Comparison of ENCODE assay signal across 8 cellular contexts in genomic region chr9:16870606-16871357, GRCh38. TPM values are rescaled to one million over a fixed set of nuclear protein-coding genes. Genes with fewer than 3 reads are reported as not detected.
A peak's percentile ranks its signal among the peaks of the same experiment; 100 is the strongest.
DNase-seq lines count a peak whose midpoint lies in the region; ATAC-seq and TF ChIP-seq lines count a peak whose summit lies in the region.

Gene BNC2, minus strand, starts transcription at chr9:16870670. Its CDS starts 22 bp downstream, at chr9:16870648.

- DNase-seq in Ammon's horn (ENCODE audit: low spot score): peak; percentile 49
- no peak for DNase-seq in HFF-Myc (ENCODE audit: extremely low read depth, low read depth)
- DNase-seq in activated B cell treated with CpG ODN at 0.5 μM for 24 hours: no peak
- peak; percentile 69 for DNase-seq in glomerular visceral epithelial cell (ENCODE audit: extremely low spot score)
- peak; percentile 73 for DNase-seq in neuronal stem cell (ENCODE audit: low spot score)
- DNase-seq in stimulated activated CD4-positive, alpha-beta T cell treated with anti-CD3 and anti-CD28 coated beads, Interleukin-4, amount 100 ng/mL, for 1 hour: no peak

- H2BK5ac ChIP-seq in neuronal stem cell (ENCODE audit: low read length): no peak within 1 kb of the TSS

- no peaks in the 10 kb centered on the region for H3K9me3 Mint-ChIP-seq in activated B cell treated with CpG ODN at 0.5 μM for 24 hours

- H3K36me3 ChIP-seq in neuronal stem cell (replicated peaks in 1 of 2; ENCODE audit: control insufficient read depth in 2 of 2, insufficient read depth in 2 of 2, low read length in 2 of 2): no peaks in the 10 kb centered on the region

- H3K4me1 ChIP-seq in neuronal stem cell (ENCODE audit: control insufficient read depth in 2 of 2, insufficient read depth in 1 of 2, low read depth in 1 of 2, low read length in 2 of 2): peaks cover 2 to 8% of the 10 kb centered on the region in 2 donors

- CTCF ChIA-PET in activated B cell treated with CpG ODN at 0.5 μM for 24 hours (lab: Charles Lee): no interaction called here

- peaks cover 14% of the 10 kb centered on the region for H3K4me1 Mint-ChIP-seq in activated B cell treated with CpG ODN at 0.5 μM for 24 hours

- H3K9me3 ChIP-seq in neuronal stem cell (replicated peaks in 1 of 2; ENCODE audit: control insufficient read depth in 2 of 2, insufficient read depth in 1 of 2, low read depth in 1 of 2, low read length in 2 of 2): no peaks in the 10 kb centered on the region

- TF ChIP-seq CTCF in HFF-Myc (IDR thresholded peaks at IDR 0.05; ENCODE audit: low read depth, low read length, missing control alignments) (no peak), activated B cell treated with CpG ODN at 0.5 μM for 24 hours (IDR thresholded peaks at IDR 0.05) (no peak)

- peak within 1 kb of the TSS; percentile 18 for H3K23ac ChIP-seq in neuronal stem cell (ENCODE audit: low read depth, low read length, poor library complexity)

- peak within 1 kb of the TSS; percentile 94 for H2AFZ ChIP-seq in neuronal stem cell (ENCODE audit: low read length)

- H3K4me2 ChIP-seq in neuronal stem cell (ENCODE audit: insufficient read depth, low read length, poor library complexity, severe bottlenecking): peak within 1 kb of the TSS; percentile 95

- no peak within 1 kb of the TSS for H3K14ac ChIP-seq in neuronal stem cell (ENCODE audit: low read length)

- POLR2A ChIA-PET in activated B cell treated with CpG ODN at 0.5 μM for 24 hours (lab: Charles Lee): no interaction called here

- H3K27me3 ChIP-seq in neuronal stem cell (ENCODE audit: control insufficient read depth in 3 of 3, insufficient read depth in 3 of 3, low read depth in 1 of 3, low read length in 3 of 3): peaks cover 0 to 75% (median 19%) of the 10 kb centered on the region in 3 experiments

- H3K27ac Mint-ChIP-seq in activated B cell treated with CpG ODN at 0.5 μM for 24 hours: no peak within 1 kb of the TSS

- peak within 1 kb of the TSS; percentile 92 for H3K18ac ChIP-seq in neuronal stem cell (ENCODE audit: low read length)

- H2BK15ac ChIP-seq in neuronal stem cell (ENCODE audit: low read length): peak within 1 kb of the TSS; percentile 59

- ATAC-seq in activated B cell treated with CpG ODN at 0.5 μM for 24 hours (ENCODE audit: low read depth): no peak
- ATAC-seq in GM21423 (IDR thresholded peaks at IDR 0.05; ENCODE audit: unreplicated experiment): no peak
- no peak for ATAC-seq in GM21367 (IDR thresholded peaks at IDR 0.05; ENCODE audit: unreplicated experiment)

- H2BK12ac ChIP-seq in neuronal stem cell (ENCODE audit: low read length): no peak within 1 kb of the TSS

- no peak within 1 kb of the TSS for H2AK5ac ChIP-seq in neuronal stem cell (ENCODE audit: low read depth, low read length)

- H3K4ac ChIP-seq in neuronal stem cell (ENCODE audit: low read length): no peak within 1 kb of the TSS

- H3K79me1 ChIP-seq in neuronal stem cell (ENCODE audit: low read depth, low read length): no peaks in the 10 kb centered on the region

- peak within 1 kb of the TSS; percentile 82 for H3K9ac ChIP-seq in neuronal stem cell (ENCODE audit: low read depth, low read length, poor library complexity)

- H3K27me3 Mint-ChIP-seq in activated B cell treated with CpG ODN at 0.5 μM for 24 hours: peaks cover 32% of the 10 kb centered on the region

- intact Hi-C loops in activated B cell treated with CpG ODN at 0.5 μM for 24 hours (cut with micrococcal nuclease): no loop called here

- peak within 1 kb of the TSS; percentile 69 for H3K4me3 Mint-ChIP-seq in activated B cell treated with CpG ODN at 0.5 μM for 24 hours

- no peak within 1 kb of the TSS for H3K27ac ChIP-seq in neuronal stem cell (replicated peaks; ENCODE audit: low read length)

- H3K36me3 Mint-ChIP-seq in activated B cell treated with CpG ODN at 0.5 μM for 24 hours (ENCODE audit: low read depth): no peaks in the 10 kb centered on the region

- H3K4me3 ChIP-seq in HFF-Myc (replicated peaks; ENCODE audit: low read depth, low read length) (peak within 1 kb of the TSS; percentile 77), neuronal stem cell (ENCODE audit: low read length in 2 of 2) (peak within 1 kb of the TSS; percentile 54 to 82)

- H2BK120ac ChIP-seq in neuronal stem cell (ENCODE audit: low read depth, low read length): no peak within 1 kb of the TSS

- WGBS in neuronal stem cell (ENCODE audit: extremely low coverage in 2 of 2, insufficient read length in 2 of 2, insufficient replicate concordance in 1 of 2), 2 donors: no CpG with 5 or more reads among the region's 60 CpGs

- H4K91ac ChIP-seq in neuronal stem cell (ENCODE audit: low read depth, low read length, poor library complexity): no peak within 1 kb of the TSS

- no peak within 1 kb of the TSS for H4K8ac ChIP-seq in neuronal stem cell (ENCODE audit: low read depth, low read length)

RNA-seq across cellular contexts. Expression of gene BNC2, which starts in this region (rescaled TPM):
- total RNA-seq in activated B cell treated with CpG ODN at 0.5 μM for 24 hours: not detected in 2 replicates
- 0.61 TPM for polyA plus RNA-seq in neuronal stem cell (2013, experiment 1 of 2)
- 0.60 TPM for polyA plus RNA-seq in neuronal stem cell (2013, experiment 2 of 2)

Comparison
In these comparisons a context has a peak if more than half of its experiments do, and no peak if none do; other contexts are left out.
1. DNase-seq: peak in Ammon's horn (single experiment), glomerular visceral epithelial cell (single experiment) and neuronal stem cell (single experiment); none in HFF-Myc (single experiment), activated B cell treated with CpG ODN at 0.5 μM for 24 hours (single experiment) and stimulated activated CD4-positive, alpha-beta T cell treated with anti-CD3 and anti-CD28 coated beads, Interleukin-4, amount 100 ng/mL, for 1 hour (single experiment).